Comparison of ENCODE assay signal across 23 cellular contexts in the genomic region with DNA sequence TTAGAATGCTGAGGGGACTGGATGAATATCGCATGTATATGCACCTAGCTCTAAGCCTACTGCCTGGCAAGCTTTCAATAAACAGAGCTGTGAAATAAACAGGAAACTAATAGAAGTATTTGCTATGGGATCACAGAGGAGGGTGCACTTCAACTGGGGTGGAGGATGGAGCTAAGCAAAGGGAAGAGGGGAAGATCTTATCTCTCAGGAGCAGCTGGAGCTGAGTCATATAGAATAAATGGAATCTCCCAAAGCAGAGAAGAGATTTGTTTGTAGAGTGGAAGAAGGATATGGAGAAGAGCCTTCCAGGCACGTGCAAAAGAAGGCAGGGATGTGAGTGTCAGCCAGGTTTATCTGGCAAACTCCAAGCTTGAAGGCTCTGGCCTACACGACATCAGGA. TPM values are rescaled to one million over a fixed set of nuclear protein-coding genes. Genes with fewer than 3 reads are reported as not detected.
"Had no signal": no experiment of that assay in that cellular context is flagged by ENCODE, and none has a peak within 500 bp of the region (broad histone marks: within the 10 kb centered on the region; RNA-seq: fewer than 3 reads in every experiment).

No MANE protein-coding gene starts in this region.

- H3K9ac ChIP-seq: neural progenitor cell had no signal

- DNase-seq: activated CD4-positive, alpha-beta T cell treated with anti-CD3 and anti-CD28 coated beads, Interleukin-2, amount 50 U/mL, for 48 hours; activated CD8-positive, alpha-beta memory T cell treated with anti-CD3 and anti-CD28 coated beads, Interleukin-2, amount 10 ng/mL, durations not matched to agents 7 days and 5 days; activated naive CD4-positive, alpha-beta T cell treated with anti-CD3 and anti-CD28 coated beads for 36 hours; activated naive CD8-positive, alpha-beta T cell treated with anti-CD3 and anti-CD28 coated beads, Interleukin-2, amount 50 U/mL, for 24 hours; activated T-cell treated with anti-CD3 and anti-CD28 coated beads, Interleukin-2, amount 50 U/mL, for 1 hour; aorta; effector memory CD4-positive, alpha-beta T cell; naive B cell; sigmoid colon; stimulated activated CD4-positive, alpha-beta T cell treated with anti-CD3 and anti-CD28 coated beads, Interleukin-1b, Interleukin-23, amount 100 ng/mL, for 48 hours; stimulated activated naive CD8-positive, alpha-beta T cell treated with anti-CD3 and anti-CD28 coated beads, Interleukin-15, amount 100 ng/mL, for 72 hours; upper lobe of left lung; WERI-Rb-1 had no signal

- H3K27ac ChIP-seq: neural progenitor cell, sigmoid colon, upper lobe of left lung, WERI-Rb-1 had no signal

- H3K4me2 ChIP-seq: neural progenitor cell had no signal

- H3K4me3 ChIP-seq: lung, neural progenitor cell, sigmoid colon, upper lobe of left lung had no signal

- ATAC-seq: activated CD8-positive, alpha-beta memory T cell treated with anti-CD3 and anti-CD28 coated beads, Interleukin-2, amount 10 ng/mL, durations not matched to agents 7 days and 5 days; activated naive CD8-positive, alpha-beta T cell treated with anti-CD3 and anti-CD28 coated beads, Interleukin-2, amount 50 U/mL, for 24 hours; stimulated activated naive CD8-positive, alpha-beta T cell treated with anti-CD3 and anti-CD28 coated beads, Interleukin-15, amount 100 ng/mL, for 72 hours had no signal

- H3K27me3 ChIP-seq: upper lobe of left lung had no signal

- H3K9me3 ChIP-seq: sigmoid colon, upper lobe of left lung had no signal

- H3K4me1 ChIP-seq: sigmoid colon, upper lobe of left lung had no signal

- H2AFZ ChIP-seq: neural progenitor cell had no signal

- H3K36me3 ChIP-seq: neural progenitor cell, sigmoid colon, upper lobe of left lung, WERI-Rb-1 had no signal

RNA-seq across cellular contexts. Expression of a gene that starts 17.0 kb away (rescaled TPM):
- total RNA-seq: activated CD8-positive, alpha-beta memory T cell treated with anti-CD3 and anti-CD28 coated beads, Interleukin-2, amount 10 ng/mL, durations not matched to agents 7 days and 5 days; activated naive CD4-positive, alpha-beta T cell treated with anti-CD3 and anti-CD28 coated beads for 36 hours; activated T-helper 2 cell treated with anti-CD3 and anti-CD28 coated beads, Interferon-gamma antibody, Interleukin-2, Interleukin-4, amounts not matched to agents 10 μg/mL and 5 μg/mL and 100 μg/mL, durations not matched to agents 14 hours and 24 hours and 36 hours; aorta; bronchial epithelial cell; cerebellum; epithelial cell of proximal tubule; lung; mononuclear cell; osteocyte; pulmonary artery endothelial cell; sigmoid colon; temporal lobe; upper lobe of left lung had no signal
- polyA plus RNA-seq: aorta, lung, sigmoid colon had no signal
